Comparison of ENCODE assay signal across 37 cellular contexts in the genomic region with DNA sequence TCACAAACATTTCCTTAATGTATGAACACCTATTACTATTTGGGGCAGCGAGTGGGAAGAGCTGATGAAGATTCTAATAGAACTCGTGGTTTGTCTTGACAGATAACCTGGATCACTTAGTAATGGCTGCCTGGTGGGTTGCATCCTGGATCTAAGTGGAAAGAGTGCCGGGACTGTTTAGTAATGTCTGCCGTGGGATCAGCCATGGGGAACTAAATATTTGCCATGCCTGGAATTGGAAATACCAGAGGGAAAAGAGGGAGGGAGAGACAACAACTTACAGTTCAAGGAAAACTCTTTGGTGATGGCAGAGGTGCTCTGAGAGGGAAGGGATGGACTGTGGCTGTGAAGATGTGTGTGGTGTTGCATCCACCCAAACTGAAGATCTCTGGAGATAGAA. TPM values are rescaled to one million over a fixed set of nuclear protein-coding genes. Genes with fewer than 3 reads are reported as not detected.
"Had no signal": no experiment of that assay in that cellular context is flagged by ENCODE, and none has a peak within 500 bp of the region (broad histone marks: within the 10 kb centered on the region; RNA-seq: fewer than 3 reads in every experiment).

No MANE protein-coding gene starts in this region.

- H3K36me3 ChIP-seq: ascending aorta, breast epithelium, cardiac muscle cell, colonic mucosa, esophagus squamous epithelium, gastroesophageal sphincter, heart right ventricle, WERI-Rb-1 had no signal

- H3K27ac Mint-ChIP-seq: activated B cell treated with CpG ODN at 0.5 μM for 24 hours; activated naive CD4-positive, alpha-beta T cell treated with anti-CD3 and anti-CD28 coated beads, Interleukin-2, amount 50 U/mL, for 72 hours; activated naive CD8-positive, alpha-beta T cell treated with anti-CD3 and anti-CD28 coated beads, Interleukin-2, amount 10 ng/mL, durations not matched to agents 7 days and 5 days; activated T-cell treated with anti-CD3 and anti-CD28 coated beads, Interleukin-2, amount 50 U/mL, for 24 hours; activated T-cell treated with anti-CD3 and anti-CD28 coated beads, Interleukin-2, amount 50 U/mL, for 72 hours; brain; T-helper 17 cell; T-helper 2 cell treated with Interferon-gamma antibody and Interleukin-4, amounts not matched to agents 5 μg/mL and 100 μg/mL, for 36 hours had no signal

- H3K4me1 ChIP-seq: ascending aorta, breast epithelium, colonic mucosa, gastroesophageal sphincter had no signal

- H3K36me3 Mint-ChIP-seq: activated naive CD4-positive, alpha-beta T cell treated with anti-CD3 and anti-CD28 coated beads, Interleukin-2, amount 50 U/mL, for 72 hours; activated naive CD8-positive, alpha-beta T cell treated with anti-CD3 and anti-CD28 coated beads, Interleukin-2, amount 10 ng/mL, durations not matched to agents 7 days and 5 days; brain had no signal

- DNase-seq: activated B cell treated with CpG ODN at 0.5 μM for 24 hours; activated CD4-positive, alpha-beta T cell treated with anti-CD3 and anti-CD28 coated beads for 48 hours; activated CD4-positive, alpha-beta T cell treated with anti-CD3 and anti-CD28 coated beads, Interleukin-2, amount 50 U/mL, for 1 hour; activated CD4-positive, alpha-beta T cell treated with anti-CD3 and anti-CD28 coated beads, Interleukin-2, amount 50 U/mL, for 48 hours; activated CD8-positive, alpha-beta memory T cell treated with anti-CD3 and anti-CD28 coated beads, Interleukin-2, amount 50 U/mL, for 48 hours; activated effector memory CD4-positive, alpha-beta T cell treated with Interleukin-2 at 50 U/mL for 16 hours; activated gamma-delta T cell treated with Interleukin-2 at 50 U/mL for 16 hours; activated naive CD4-positive, alpha-beta T cell treated with Interleukin-2 at 50 U/mL for 16 hours; activated naive CD8-positive, alpha-beta T cell treated with anti-CD3 and anti-CD28 coated beads, Interleukin-2, amount 10 ng/mL, durations not matched to agents 7 days and 5 days; activated T-cell treated with anti-CD3 and anti-CD28 coated beads for 4 hours; activated T-cell treated with anti-CD3 and anti-CD28 coated beads, Interleukin-2, amount 50 U/mL, for 24 hours; activated T-cell treated with anti-CD3 and anti-CD28 coated beads, Interleukin-2, amount 50 U/mL, for 72 hours; central memory CD4-positive, alpha-beta T cell; cerebellar nuclear complex; colonic mucosa; effector CD8-positive, alpha-beta T cell; esophagus squamous epithelium; foreskin melanocyte; heart right ventricle; T-helper 1 cell; T-helper 17 cell; T1000; WERI-Rb-1 had no signal

- H3K27ac ChIP-seq: ascending aorta, breast epithelium, cardiac muscle cell, colonic mucosa, epithelial cell of prostate, esophagus squamous epithelium, gastroesophageal sphincter, heart right ventricle, WERI-Rb-1 had no signal

- H3K9me3 Mint-ChIP-seq: activated B cell treated with CpG ODN at 0.5 μM for 24 hours; activated naive CD8-positive, alpha-beta T cell treated with anti-CD3 and anti-CD28 coated beads, Interleukin-2, amount 10 ng/mL, durations not matched to agents 7 days and 5 days; activated T-cell treated with anti-CD3 and anti-CD28 coated beads, Interleukin-2, amount 50 U/mL, for 24 hours; activated T-cell treated with anti-CD3 and anti-CD28 coated beads, Interleukin-2, amount 50 U/mL, for 72 hours; T-helper 2 cell treated with Interferon-gamma antibody and Interleukin-4, amounts not matched to agents 5 μg/mL and 100 μg/mL, for 36 hours had no signal

- H3K9me3 ChIP-seq: ascending aorta, breast epithelium, colonic mucosa, esophagus squamous epithelium, gastroesophageal sphincter, heart right ventricle had no signal

- ATAC-seq: activated CD4-positive, CD25-positive, alpha-beta regulatory T cell treated with anti-CD3 and anti-CD28 coated beads, Interleukin-2, amount 50 U/mL, for 24 hours; gastroesophageal sphincter; heart right ventricle; T-helper 17 cell had no signal

- H3K4me3 Mint-ChIP-seq: activated B cell treated with CpG ODN at 0.5 μM for 24 hours; activated naive CD8-positive, alpha-beta T cell treated with anti-CD3 and anti-CD28 coated beads, Interleukin-2, amount 10 ng/mL, durations not matched to agents 7 days and 5 days; activated T-cell treated with anti-CD3 and anti-CD28 coated beads, Interleukin-2, amount 50 U/mL, for 24 hours; activated T-cell treated with anti-CD3 and anti-CD28 coated beads, Interleukin-2, amount 50 U/mL, for 72 hours; brain; T-helper 17 cell; T-helper 2 cell treated with Interferon-gamma antibody and Interleukin-4, amounts not matched to agents 5 μg/mL and 100 μg/mL, for 36 hours had no signal

- H3K4me3 ChIP-seq: ascending aorta, breast epithelium, cardiac muscle cell, colonic mucosa, esophagus squamous epithelium, gastroesophageal sphincter, heart right ventricle had no signal

RNA-seq across cellular contexts. Expression of a gene that starts 21.3 kb away (rescaled TPM):
- total RNA-seq: activated B cell treated with CpG ODN at 0.5 μM for 24 hours; activated naive CD4-positive, alpha-beta T cell treated with anti-CD3 and anti-CD28 coated beads, Interleukin-2, amount 50 U/mL, for 72 hours; activated naive CD8-positive, alpha-beta T cell treated with anti-CD3 and anti-CD28 coated beads, Interleukin-2, amount 10 ng/mL, durations not matched to agents 7 days and 5 days; ascending aorta; breast epithelium; cardiac muscle cell; colonic mucosa; dermis microvascular lymphatic vessel endothelial cell; endothelial cell of umbilical vein; esophagus squamous epithelium; fibroblast of lung; fibroblast of villous mesenchyme; gastroesophageal sphincter; glomerular endothelial cell; heart right ventricle; T-helper 17 cell had no signal
